Comparison of ENCODE assay signal across 10 cellular contexts in genomic region chr18:13446581-13447470, GRCh38.
DNase-seq lines count a peak whose midpoint lies in the region; ATAC-seq and TF ChIP-seq lines count a peak whose summit lies in the region.
"Had no signal": no experiment of that assay in that cellular context is flagged by ENCODE, and none has a peak within 500 bp of the region (broad histone marks: within the 10 kb centered on the region; RNA-seq: fewer than 3 reads in every experiment).

No MANE protein-coding gene starts in this region.

- no peaks in the 10 kb centered on the region for H3K79me1 ChIP-seq in trophoblast cell (ENCODE audit: low read length)

- H3K23ac ChIP-seq in trophoblast cell (ENCODE audit: low read length), result no peak overlapping the region

- no peak overlapping the region for H2BK5ac ChIP-seq in trophoblast cell (ENCODE audit: low read depth, low read length, poor library complexity)

- no peak overlapping the region for H3K18ac ChIP-seq in trophoblast cell (ENCODE audit: low read length)

- H4K91ac ChIP-seq in trophoblast cell (ENCODE audit: low read depth, low read length), result no peak overlapping the region

- TF ChIP-seq CTCF in AG10803 (conservative IDR thresholded peaks at IDR 0.05; ENCODE audit: low read length), result no peak

- no peaks in the 10 kb centered on the region for H3K9me2 ChIP-seq in Karpas-422 (replicated peaks; ENCODE audit: insufficient read depth, low read length)

- H4K12ac ChIP-seq in trophoblast cell (ENCODE audit: low read depth, low read length), result no peak overlapping the region

- H3K4me1 Mint-ChIP-seq in activated naive CD8-positive, alpha-beta T cell treated with anti-CD3 and anti-CD28 coated beads for 36 hours, result peaks cover 34% of the 10 kb centered on the region

- H3K27me3 Mint-ChIP-seq in activated naive CD8-positive, alpha-beta T cell treated with anti-CD3 and anti-CD28 coated beads for 36 hours, result no peaks in the 10 kb centered on the region

- peak overlapping the region; percentile 7 for H3K27ac ChIP-seq in HUES48 (ENCODE audit: low read depth, low read length)
- H3K27ac ChIP-seq in trophoblast cell (ENCODE audit: low read depth, low read length), result no peak overlapping the region
- no peak overlapping the region for H3K27ac ChIP-seq in Karpas-422 (ENCODE audit: low read length)
- H3K27ac ChIP-seq: left ventricle myocardium inferior had no signal

- WGBS in trophoblast cell (ENCODE audit: extremely low coverage, insufficient coverage, insufficient read length), result no CpG with 5 or more reads among the region's 24 CpGs

- H3K9me3 ChIP-seq in HUES48 (ENCODE audit: control insufficient read depth, insufficient read depth, low read length), result no peaks in the 10 kb centered on the region
- H3K9me3 ChIP-seq in trophoblast cell (ENCODE audit: insufficient read depth, low read depth, low read length), result peaks cover 3% of the 10 kb centered on the region
- H3K9me3 ChIP-seq in Karpas-422 (ENCODE audit: low read length), result no peaks in the 10 kb centered on the region
- H3K9me3 ChIP-seq: left ventricle myocardium inferior had no signal

- H3K4me3 ChIP-seq in AG10803 (ENCODE audit: low read length), result peak overlapping the region; percentile 18; the same call in 1 of the 2 replicates
- H3K4me3 ChIP-seq in HUES48 (ENCODE audit: low read depth, low read length), result 0 out of 2 replicates have a peak overlapping the region, but pooled peaks have one; percentile 5
- H3K4me3 ChIP-seq in trophoblast cell (ENCODE audit: low read depth, low read length), result no peak overlapping the region
- no peak overlapping the region for H3K4me3 ChIP-seq in Karpas-422 (ENCODE audit: low read length)
- H3K4me3 ChIP-seq: left ventricle myocardium inferior had no signal

- peaks cover 5% of the 10 kb centered on the region for H3K36me3 Mint-ChIP-seq in activated naive CD8-positive, alpha-beta T cell treated with anti-CD3 and anti-CD28 coated beads for 36 hours

- H2AK5ac ChIP-seq in trophoblast cell (ENCODE audit: low read length), result no peak overlapping the region

- no peaks in the 10 kb centered on the region for H3K36me3 ChIP-seq in HUES48 (ENCODE audit: control insufficient read depth, insufficient read depth, low read length)
- no peaks in the 10 kb centered on the region for H3K36me3 ChIP-seq in trophoblast cell (ENCODE audit: control insufficient read depth in 1 of 2, insufficient read depth in 2 of 2, low read length in 2 of 2)
- H3K36me3 ChIP-seq in Karpas-422 (ENCODE audit: insufficient read depth, low read length), result no peaks in the 10 kb centered on the region
- H3K36me3 ChIP-seq: left ventricle myocardium inferior had no signal

- peaks cover 33% of the 10 kb centered on the region for H3K4me1 ChIP-seq in HUES48 (ENCODE audit: control insufficient read depth, insufficient read depth, low read length)
- peaks cover 2 to 5% of the 10 kb centered on the region in 2 experiments for H3K4me1 ChIP-seq in trophoblast cell (ENCODE audit: control insufficient read depth in 1 of 2, insufficient read depth in 2 of 2, low read length in 2 of 2)
- H3K4me1 ChIP-seq in Karpas-422 (ENCODE audit: low read length), result no peaks in the 10 kb centered on the region

- H3K4me2 ChIP-seq in trophoblast cell (ENCODE audit: low read length) (no peak overlapping the region), Karpas-422 (ENCODE audit: low read depth, low read length, poor library complexity, severe bottlenecking) (no peak overlapping the region)

- H2BK120ac ChIP-seq in trophoblast cell (ENCODE audit: insufficient read depth, low read length, poor library complexity), result no peak overlapping the region

- H3K27me3 ChIP-seq in HUES48 (ENCODE audit: control insufficient read depth, insufficient read depth, low read length) (no peaks in the 10 kb centered on the region; the same call in 1 of the 2 replicates), trophoblast cell (ENCODE audit: insufficient read depth, low read length) (no peaks in the 10 kb centered on the region), Karpas-422 (ENCODE audit: low read length) (0 out of 2 replicates have a peak, but pooled peaks cover 2% of the 10 kb centered on the region)

- H2AFZ ChIP-seq in trophoblast cell (ENCODE audit: insufficient read depth, low read length, poor library complexity) (no peak overlapping the region), Karpas-422 (ENCODE audit: low read length) (no peak overlapping the region)

- H3K79me2 ChIP-seq in trophoblast cell (ENCODE audit: control insufficient read depth, insufficient read depth, low read length, poor library complexity) (no peaks in the 10 kb centered on the region), Karpas-422 (ENCODE audit: low read length) (no peaks in the 10 kb centered on the region)

- H3K14ac ChIP-seq in trophoblast cell (ENCODE audit: low read length), result no peak overlapping the region

- no peak overlapping the region for H2BK12ac ChIP-seq in trophoblast cell (ENCODE audit: low read length)

- no peak overlapping the region for H4K8ac ChIP-seq in trophoblast cell (ENCODE audit: low read depth, low read length)

- ATAC-seq in HG03571 (IDR thresholded peaks at IDR 0.05; ENCODE audit: unreplicated experiment), result no peak
- ATAC-seq in GM21619 (IDR thresholded peaks at IDR 0.05; ENCODE audit: unreplicated experiment), result no peak

- no peaks in the 10 kb centered on the region for H4K20me1 ChIP-seq in Karpas-422 (ENCODE audit: insufficient read depth, low read depth, low read length)

- H3K9ac ChIP-seq in HUES48 (ENCODE audit: low read depth, low read length) (no peak overlapping the region), trophoblast cell (ENCODE audit: low read length) (no peak overlapping the region), Karpas-422 (ENCODE audit: low read length) (no peak overlapping the region)

- H3K4ac ChIP-seq in trophoblast cell (ENCODE audit: low read depth, low read length), result no peak overlapping the region

- DNase-seq in AG10803 (ENCODE audit: low read depth) (no peak), trophoblast cell (peak; percentile 88 to 97), NCI-H446 treated with DMSO at 0.1 percent for 48 hours (lab: John Stamatoyannopoulos, UW) (no peak), Karpas-422 (no peak)
- DNase-seq in activated naive CD8-positive, alpha-beta T cell treated with anti-CD3 and anti-CD28 coated beads for 36 hours, result peak; percentile 65
- DNase-seq: left ventricle myocardium inferior, Right ventricle myocardium superior had no signal

- H3K4me3 Mint-ChIP-seq in activated naive CD8-positive, alpha-beta T cell treated with anti-CD3 and anti-CD28 coated beads for 36 hours, result no peak overlapping the region

- H3K9me3 Mint-ChIP-seq in activated naive CD8-positive, alpha-beta T cell treated with anti-CD3 and anti-CD28 coated beads for 36 hours, result no peaks in the 10 kb centered on the region

- H3K27ac Mint-ChIP-seq in activated naive CD8-positive, alpha-beta T cell treated with anti-CD3 and anti-CD28 coated beads for 36 hours, result peak overlapping the region; percentile 17

Comparison
In these comparisons a context has a peak if more than half of its experiments do, and no peak if none do; other contexts are left out.
1. DNase-seq: peak in activated naive CD8-positive, alpha-beta T cell treated with anti-CD3 and anti-CD28 coated beads for 36 hours (single experiment) and trophoblast cell (2 of 2); none in AG10803 (single experiment), NCI-H446 treated with DMSO at 0.1 percent for 48 hours (single experiment) and Karpas-422 (single experiment).
2. H3K4me3 ChIP-seq: peak in AG10803 (single experiment) and HUES48 (single experiment); none in trophoblast cell (single experiment) and Karpas-422 (single experiment).